Comparison of ENCODE assay signal across 8 cellular contexts in genomic region chr12:111430418-111431353, GRCh38. TPM values are rescaled to one million over a fixed set of nuclear protein-coding genes. Genes with fewer than 3 reads are reported as not detected.
DNase-seq lines count a peak whose midpoint lies in the region; ATAC-seq and TF ChIP-seq lines count a peak whose summit lies in the region.

No MANE protein-coding gene starts in this region.

- peak overlapping the region; percentile 100 for H3K27ac Mint-ChIP-seq in activated CD8-positive, alpha-beta T cell treated with anti-CD3 and anti-CD28 coated beads for 36 hours

- peak; percentile 16 for ATAC-seq in activated CD8-positive, alpha-beta T cell treated with anti-CD3 and anti-CD28 coated beads for 36 hours
- ATAC-seq in foreskin keratinocyte (no peak), GM21825 (IDR thresholded peaks at IDR 0.05; ENCODE audit: unreplicated experiment) (no peak)

- intact Hi-C loops in activated CD8-positive, alpha-beta T cell treated with anti-CD3 and anti-CD28 coated beads for 36 hours (cut with micrococcal nuclease) = loop anchor here (2.0 kb wide), 2 partner anchors 14 to 26 kb away; partner anchors contain the start of gene SH2B3

- DNase-seq in H7 (peak; percentile 71), foreskin keratinocyte (no peak), NK-92 (lab: John Stamatoyannopoulos, UW; ENCODE audit: unreplicated experiment) (no peak), NCI-H2196 treated with DMSO at 0.1 percent for 48 hours (lab: John Stamatoyannopoulos, UW; ENCODE audit: unreplicated experiment) (no peak), foreskin fibroblast (no peak)
- DNase-seq in activated CD8-positive, alpha-beta T cell treated with anti-CD3 and anti-CD28 coated beads for 36 hours = peak; percentile 88
- peak; percentile 61 for DNase-seq in stimulated activated CD8-positive, alpha-beta memory T cell treated with anti-CD3 and anti-CD28 coated beads, Interleukin-12 subunit alpha, Interleukin-12 subunit beta, amount 100 ng/mL, for 4 hours (ENCODE audit: low read depth)

- no peak overlapping the region for H3K4me3 ChIP-seq in H7 (ENCODE audit: insufficient read depth, low read depth, low read length)
- H3K4me3 ChIP-seq in foreskin fibroblast (ENCODE audit: low read depth in 1 of 2, low read length in 2 of 2) = no peak overlapping the region

- 0 out of 2 replicates have a peak, but pooled peaks cover 1% of the 10 kb centered on the region for H3K36me3 ChIP-seq in H7 (replicated peaks; ENCODE audit: control insufficient read depth, insufficient read depth, low read length)

- POLR2A ChIA-PET in activated CD8-positive, alpha-beta T cell treated with anti-CD3 and anti-CD28 coated beads for 36 hours (lab: Charles Lee) = interaction anchor here (0.6 to 14.9 kb wide), 9 partner anchors 9 to 87 kb away, joined by 3 to 225 read pairs (median 5); partner anchors contain the start of gene SH2B3

- peaks cover 7% of the 10 kb centered on the region for H3K4me1 ChIP-seq in foreskin keratinocyte

- peak overlapping the region; percentile 74 for H3K4me3 Mint-ChIP-seq in activated CD8-positive, alpha-beta T cell treated with anti-CD3 and anti-CD28 coated beads for 36 hours

- H3K27me3 Mint-ChIP-seq in activated CD8-positive, alpha-beta T cell treated with anti-CD3 and anti-CD28 coated beads for 36 hours = no peaks in the 10 kb centered on the region

- no peaks in the 10 kb centered on the region for H3K9me3 Mint-ChIP-seq in activated CD8-positive, alpha-beta T cell treated with anti-CD3 and anti-CD28 coated beads for 36 hours

- H3K36me3 Mint-ChIP-seq in activated CD8-positive, alpha-beta T cell treated with anti-CD3 and anti-CD28 coated beads for 36 hours (ENCODE audit: low read depth) = peaks cover 51% of the 10 kb centered on the region

- TF ChIP-seq CTCF in activated CD8-positive, alpha-beta T cell treated with anti-CD3 and anti-CD28 coated beads for 36 hours (IDR thresholded peaks at IDR 0.05) = no peak
- TF ChIP-seq CTCF in foreskin keratinocyte (conservative IDR thresholded peaks at IDR 0.05) (peak; percentile 9), foreskin fibroblast (IDR thresholded peaks at IDR 0.05; ENCODE audit: low read depth, low read length) (no peak)

- CTCF ChIA-PET in activated CD8-positive, alpha-beta T cell treated with anti-CD3 and anti-CD28 coated beads for 36 hours (lab: Charles Lee) = interaction anchor here (0.9 to 40.2 kb wide), 5 partner anchors 11 to 99 kb away, joined by 3 to 1222 read pairs (median 21); partner anchors contain the start of gene SH2B3

- H3K4me1 Mint-ChIP-seq in activated CD8-positive, alpha-beta T cell treated with anti-CD3 and anti-CD28 coated beads for 36 hours (ENCODE audit: low read depth) = peaks cover 85% of the 10 kb centered on the region

- no peak overlapping the region for H3K27ac ChIP-seq in foreskin keratinocyte

- H3K27me3 ChIP-seq in H7 (ENCODE audit: control insufficient read depth, insufficient read depth, low read length) (no peaks in the 10 kb centered on the region), foreskin keratinocyte (no peaks in the 10 kb centered on the region)

RNA-seq across cellular contexts. Expression of gene SH2B3, which starts 25.0 kb away (rescaled TPM):
- 21.8 and 26.8 TPM in 2 replicates for total RNA-seq in H7 (2014; rRNA removed; shearing (Covaris generic))
- 10 to 100 TPM; 48.7 to 52.7 TPM for total RNA-seq in activated CD8-positive, alpha-beta T cell treated with anti-CD3 and anti-CD28 coated beads for 36 hours
- 12.2 and 15.1 TPM in 2 replicates for total RNA-seq in foreskin keratinocyte
- 5.9 and 7.7 TPM in 2 replicates for polyA plus RNA-seq in foreskin keratinocyte

Comparison
In these comparisons a context has a peak if more than half of its experiments do, and no peak if none do; other contexts are left out.
1. DNase-seq: peak in H7 (single experiment), activated CD8-positive, alpha-beta T cell treated with anti-CD3 and anti-CD28 coated beads for 36 hours (single experiment) and stimulated activated CD8-positive, alpha-beta memory T cell treated with anti-CD3 and anti-CD28 coated beads, Interleukin-12 subunit alpha, Interleukin-12 subunit beta, amount 100 ng/mL, for 4 hours (single experiment); none in foreskin keratinocyte (0 of 2), NK-92 (single experiment), NCI-H2196 treated with DMSO at 0.1 percent for 48 hours (single experiment) and foreskin fibroblast (0 of 2).